ENCODE assay signal across 10 cellular contexts in genomic region chr22:22721681-22722309, GRCh38.
DNase-seq lines count a peak whose midpoint lies in the region; ATAC-seq and TF ChIP-seq lines count a peak whose summit lies in the region.
"Had no signal": no experiment of that assay in that cellular context is flagged by ENCODE, and none has a peak within 500 bp of the region (broad histone marks: within the 10 kb centered on the region; RNA-seq: fewer than 3 reads in every experiment).

No MANE protein-coding gene starts in this region.

- peak overlapping the region in 1 of 12 donors; percentile 92 for H3K27ac ChIP-seq in heart left ventricle

- H3K36me3 Mint-ChIP-seq in activated naive CD4-positive, alpha-beta T cell treated with anti-CD3 and anti-CD28 coated beads for 36 hours (ENCODE audit: low read depth), result no peaks in the 10 kb centered on the region
- H3K36me3 Mint-ChIP-seq in naive thymus-derived CD8-positive, alpha-beta T cell, result no peaks in the 10 kb centered on the region
- no peaks in the 10 kb centered on the region for H3K36me3 Mint-ChIP-seq in type B pancreatic cell

- H3K9me3 ChIP-seq in heart left ventricle, result no peaks in the 10 kb centered on the region
- H3K9me3 ChIP-seq: BE2C, body of pancreas had no signal

- peaks cover 2% of the 10 kb centered on the region for H3K27me3 Mint-ChIP-seq in activated naive CD4-positive, alpha-beta T cell treated with anti-CD3 and anti-CD28 coated beads for 36 hours (ENCODE audit: low read depth)
- H3K27me3 Mint-ChIP-seq in naive thymus-derived CD8-positive, alpha-beta T cell, result no peaks in the 10 kb centered on the region
- H3K27me3 Mint-ChIP-seq in type B pancreatic cell, result peaks cover 65% of the 10 kb centered on the region

- no peak overlapping the region for H3K27ac Mint-ChIP-seq in activated naive CD4-positive, alpha-beta T cell treated with anti-CD3 and anti-CD28 coated beads for 36 hours
- peak overlapping the region in 6 of 10 donors; percentile 19 to 90 (median 58) for H3K27ac Mint-ChIP-seq in naive thymus-derived CD8-positive, alpha-beta T cell
- no peak overlapping the region for H3K27ac Mint-ChIP-seq in type B pancreatic cell

- CTCF ChIA-PET in activated naive CD4-positive, alpha-beta T cell treated with anti-CD3 and anti-CD28 coated beads for 36 hours (lab: Charles Lee), result interaction anchor here (1.1 to 1.3 kb wide), 4 partner anchors 30 to 234 kb away, joined by 3 to 4 read pairs (median 3); no protein-coding TSS in a partner anchor

- peaks cover 26% of the 10 kb centered on the region for H3K4me1 Mint-ChIP-seq in activated naive CD4-positive, alpha-beta T cell treated with anti-CD3 and anti-CD28 coated beads for 36 hours (ENCODE audit: low read depth)
- H3K4me1 Mint-ChIP-seq in naive thymus-derived CD8-positive, alpha-beta T cell, result peaks cover 10 to 40% (median 28%) of the 10 kb centered on the region in 4 donors
- no peaks in the 10 kb centered on the region for H3K4me1 Mint-ChIP-seq in type B pancreatic cell (ENCODE audit: unreplicated experiment)

- peaks cover 0 to 22% (median 0%) of the 10 kb centered on the region in 12 donors for H3K4me1 ChIP-seq in heart left ventricle
- H3K4me1 ChIP-seq: BE2C, body of pancreas had no signal

- intact Hi-C loops in left cardiac atrium (cut with DNase I) (no loop called here), heart left ventricle (cut with DNase I) (no loop called here)
- intact Hi-C loops in activated naive CD4-positive, alpha-beta T cell treated with anti-CD3 and anti-CD28 coated beads for 36 hours (cut with micrococcal nuclease), result no loop called here

- TF ChIP-seq POLR2A in heart left ventricle (IDR thresholded peaks at IDR 0.05), result no peak

- 62 to 75% (median 68%) methylated on average over 5 of the region's 5 CpGs for WGBS in heart left ventricle, 4 donors

- no peaks in the 10 kb centered on the region for H3K36me3 ChIP-seq in heart left ventricle
- H3K36me3 ChIP-seq: BE2C had no signal

- peaks cover 0 to 30% (median 0%) of the 10 kb centered on the region in 9 donors for H3K27me3 ChIP-seq in heart left ventricle
- H3K27me3 ChIP-seq: body of pancreas had no signal

- H3K4me3 Mint-ChIP-seq in activated naive CD4-positive, alpha-beta T cell treated with anti-CD3 and anti-CD28 coated beads for 36 hours, result no peak overlapping the region
- H3K4me3 Mint-ChIP-seq in naive thymus-derived CD8-positive, alpha-beta T cell, result peak overlapping the region in 1 of 10 donors; percentile 19
- no peak overlapping the region for H3K4me3 Mint-ChIP-seq in type B pancreatic cell

- TF ChIP-seq CTCF in heart left ventricle (IDR thresholded peaks at IDR 0.05), result no peak
- no peak for TF ChIP-seq CTCF in type B pancreatic cell (conservative IDR thresholded peaks at IDR 0.05)

- no peaks in the 10 kb centered on the region for H3K9me3 Mint-ChIP-seq in activated naive CD4-positive, alpha-beta T cell treated with anti-CD3 and anti-CD28 coated beads for 36 hours
- H3K9me3 Mint-ChIP-seq in naive thymus-derived CD8-positive, alpha-beta T cell, result no peaks in the 10 kb centered on the region
- H3K9me3 Mint-ChIP-seq in type B pancreatic cell, result no peaks in the 10 kb centered on the region

- no peak overlapping the region for H3K4me3 ChIP-seq in heart left ventricle
- H3K4me3 ChIP-seq: body of pancreas had no signal

- POLR2A ChIA-PET in naive thymus-derived CD8-positive, alpha-beta T cell (lab: Charles Lee), result no interaction called here

- ATAC-seq in left cardiac atrium (peak; percentile 41 to 83), heart left ventricle (no peak), SK-N-SH treated with all-trans-retinoic acid at 6 μM for 48 hours (no peak), GM18907 (IDR thresholded peaks at IDR 0.05; ENCODE audit: unreplicated experiment) (no peak)
- peak; percentile 48 to 62 for ATAC-seq in naive thymus-derived CD8-positive, alpha-beta T cell
- ATAC-seq: body of pancreas had no signal

- DNase-seq in left cardiac atrium (no peak), heart left ventricle (no peak), type B pancreatic cell (ENCODE audit: extremely low spot score, unreplicated experiment) (no peak), NCI-H345 (lab: John Stamatoyannopoulos, UW) (no peak)
- peak; percentile 64 for DNase-seq in activated naive CD4-positive, alpha-beta T cell treated with anti-CD3 and anti-CD28 coated beads for 36 hours
- DNase-seq in naive thymus-derived CD8-positive, alpha-beta T cell, result peak in 3 of 10 donors; percentile 4 to 19 (median 6)
- DNase-seq: BE2C had no signal

TF ChIP-seq in SK-N-SH treated with all-trans-retinoic acid at 6 μM for 48 hours, 23 proteins besides CTCF, POLR2A, EP300 and RAD21:
- TF ChIP-seq ZNF565 (CRISPR knock-in tag; conservative IDR thresholded peaks at IDR 0.05; ENCODE audit: low read depth) (no peak), TCF4 (CRISPR knock-in tag; IDR thresholded peaks at IDR 0.05; ENCODE audit: borderline replicate concordance) (no peak), CSDC2 (CRISPR knock-in tag; IDR thresholded peaks at IDR 0.05) (no peak), ESRRG (CRISPR knock-in tag; IDR thresholded peaks at IDR 0.05) (no peak), ZFP3 (CRISPR knock-in tag; IDR thresholded peaks at IDR 0.05) (no peak), ISL1 (CRISPR knock-in tag; IDR thresholded peaks at IDR 0.05) (no peak), SNAI2 (CRISPR knock-in tag; IDR thresholded peaks at IDR 0.05) (no peak)

Comparison
In these comparisons a context has a peak if more than half of its experiments do, and no peak if none do; other contexts are left out.
1. ATAC-seq: peak in left cardiac atrium (2 of 2) and naive thymus-derived CD8-positive, alpha-beta T cell (2 of 2); none in heart left ventricle (0 of 4), SK-N-SH treated with all-trans-retinoic acid at 6 μM for 48 hours (single experiment) and GM18907 (single experiment).
2. H3K27ac Mint-ChIP-seq: peak in naive thymus-derived CD8-positive, alpha-beta T cell (6 of 10); none in activated naive CD4-positive, alpha-beta T cell treated with anti-CD3 and anti-CD28 coated beads for 36 hours (single experiment) and type B pancreatic cell (single experiment).